In genomic region chr12:96047621-96048211, GRCh38 we compare ENCODE assay signal across 8 cellular contexts. TPM values are rescaled to one million over a fixed set of nuclear protein-coding genes. Genes with fewer than 3 reads are reported as not detected.
DNase-seq lines count a peak whose midpoint lies in the region; ATAC-seq and TF ChIP-seq lines count a peak whose summit lies in the region.

No MANE protein-coding gene starts in this region.

- peak overlapping the region; percentile 60 for H3K4me3 Mint-ChIP-seq in natural killer cell treated with Interleukin-12 subunit alpha and Interleukin-12 subunit beta and Interleukin-15 and Interleukin-18, amount 100 ng/mL, for 72 hours

- peak overlapping the region; percentile 54 for H3K27ac ChIP-seq in DOHH2 (ENCODE audit: low read depth, low read length)
- peak overlapping the region; percentile 96 for H3K27ac ChIP-seq in OCI-LY1 (ENCODE audit: low read depth, low read length, poor library complexity, severe bottlenecking)

- peaks cover 4% of the 10 kb centered on the region for H3K9me3 Mint-ChIP-seq in natural killer cell treated with Interleukin-12 subunit alpha and Interleukin-12 subunit beta and Interleukin-15 and Interleukin-18, amount 100 ng/mL, for 72 hours

- peaks cover 3% of the 10 kb centered on the region; the same call in 1 of the 2 replicates for H3K9me3 ChIP-seq in DOHH2 (ENCODE audit: control insufficient read depth, insufficient read depth, low read length)
- no peaks in the 10 kb centered on the region for H3K9me3 ChIP-seq in OCI-LY1 (ENCODE audit: low read length)

- peak overlapping the region; percentile 61 for H3K9ac ChIP-seq in OCI-LY1 (ENCODE audit: low read length)

- H4K20me1 ChIP-seq in DOHH2 (ENCODE audit: control insufficient read depth, insufficient read depth, low read depth, low read length) = no peaks in the 10 kb centered on the region
- no peaks in the 10 kb centered on the region for H4K20me1 ChIP-seq in OCI-LY1 (ENCODE audit: insufficient read depth, low read length)

- H3K9me2 ChIP-seq in DOHH2 (replicated peaks; ENCODE audit: control insufficient read depth, low read length) (no peaks in the 10 kb centered on the region), OCI-LY1 (ENCODE audit: low read depth, low read length) (no peaks in the 10 kb centered on the region)

- peaks cover 49% of the 10 kb centered on the region for H3K4me1 ChIP-seq in DOHH2 (ENCODE audit: control insufficient read depth, low read length)
- H3K4me1 ChIP-seq in OCI-LY1 (ENCODE audit: insufficient read depth, low read length, severe bottlenecking) = peaks cover 51% of the 10 kb centered on the region

- peaks cover 0 to 4% of the 10 kb centered on the region in 2 donors for H3K27me3 Mint-ChIP-seq in natural killer cell treated with Interleukin-12 subunit alpha and Interleukin-12 subunit beta and Interleukin-15 and Interleukin-18, amount 100 ng/mL, for 72 hours

- H2AFZ ChIP-seq in OCI-LY1 (ENCODE audit: low read length) = peak overlapping the region; percentile 83

- ATAC-seq in GM21360 (IDR thresholded peaks at IDR 0.05; ENCODE audit: unreplicated experiment) = peak; percentile 68
- ATAC-seq in natural killer cell treated with Interleukin-12 subunit alpha and Interleukin-12 subunit beta and Interleukin-15 and Interleukin-18, amount 100 ng/mL, for 72 hours = peak; percentile 64 to 70

- H3F3A ChIP-seq in DOHH2 (ENCODE audit: control insufficient read depth, insufficient read depth) (no peaks in the 10 kb centered on the region; the same call in 1 of the 2 replicates), OCI-LY1 (ENCODE audit: insufficient read depth, low read length) (no peaks in the 10 kb centered on the region)

- H3K4me1 Mint-ChIP-seq in natural killer cell treated with Interleukin-12 subunit alpha and Interleukin-12 subunit beta and Interleukin-15 and Interleukin-18, amount 100 ng/mL, for 72 hours (ENCODE audit: low read depth in 2 of 2) = peaks cover 35 to 38% of the 10 kb centered on the region in 2 donors

- DNase-seq in HS-5 (ENCODE audit: low read depth) (peak; percentile 83), choroid plexus epithelial cell (ENCODE audit: low read depth) (peak; percentile 72), T-helper 9 cell (no peak)
- DNase-seq in natural killer cell treated with Interleukin-12 subunit alpha and Interleukin-12 subunit beta and Interleukin-15 and Interleukin-18, amount 100 ng/mL, for 72 hours (ENCODE audit: low spot score) = no peak
- no peak for DNase-seq in activated effector memory CD4-positive, alpha-beta T cell treated with anti-CD3 and anti-CD28 coated beads, Interleukin-2, amount 50 U/mL, for 16 hours

- peak overlapping the region; percentile 27 to 74 for H3K27ac Mint-ChIP-seq in natural killer cell treated with Interleukin-12 subunit alpha and Interleukin-12 subunit beta and Interleukin-15 and Interleukin-18, amount 100 ng/mL, for 72 hours

- H3K27me3 ChIP-seq in DOHH2 (ENCODE audit: control insufficient read depth, low read length) = no peaks in the 10 kb centered on the region
- H3K27me3 ChIP-seq in OCI-LY1 (ENCODE audit: insufficient read depth, low read length) = no peaks in the 10 kb centered on the region

- H3K79me2 ChIP-seq in DOHH2 (ENCODE audit: control insufficient read depth, low read length) (no peaks in the 10 kb centered on the region), OCI-LY1 (ENCODE audit: insufficient read depth, low read length) (no peaks in the 10 kb centered on the region)

- no peaks in the 10 kb centered on the region for H3K36me3 ChIP-seq in DOHH2 (ENCODE audit: control insufficient read depth, low read length)
- no peaks in the 10 kb centered on the region for H3K36me3 ChIP-seq in OCI-LY1 (ENCODE audit: insufficient read depth, low read length)

- H3K4me3 ChIP-seq in DOHH2 (ENCODE audit: low read length) = peak overlapping the region; percentile 62
- peak overlapping the region; percentile 44 for H3K4me3 ChIP-seq in OCI-LY1 (ENCODE audit: low read depth, low read length, poor library complexity, severe bottlenecking)
- no peak overlapping the region for H3K4me3 ChIP-seq in choroid plexus epithelial cell (ENCODE audit: low read depth, low read length)

- TF ChIP-seq CTCF in DOHH2 (IDR thresholded peaks at IDR 0.05; ENCODE audit: low read depth, low read length, poor library complexity, severe bottlenecking) = no peak
- no peak for TF ChIP-seq CTCF in OCI-LY1 (IDR thresholded peaks at IDR 0.05; ENCODE audit: low read length)
- no peak for TF ChIP-seq CTCF in choroid plexus epithelial cell (conservative IDR thresholded peaks at IDR 0.05; ENCODE audit: low read depth, low read length)

- H3K36me3 Mint-ChIP-seq in natural killer cell treated with Interleukin-12 subunit alpha and Interleukin-12 subunit beta and Interleukin-15 and Interleukin-18, amount 100 ng/mL, for 72 hours = no peaks in the 10 kb centered on the region

- H3K4me2 ChIP-seq in DOHH2 (ENCODE audit: low read length) = peak overlapping the region; percentile 79
- peak overlapping the region; percentile 74 for H3K4me2 ChIP-seq in OCI-LY1 (ENCODE audit: low read length)

RNA-seq across cellular contexts. Expression of gene LTA4H, which starts 12.3 kb away (rescaled TPM):
- 10 to 100 TPM; 43.5 to 47.3 TPM for total RNA-seq in natural killer cell treated with Interleukin-12 subunit alpha and Interleukin-12 subunit beta and Interleukin-15 and Interleukin-18, amount 100 ng/mL, for 72 hours

RNA-seq across cellular contexts. Expression of gene HAL, which starts 51.6 kb away (rescaled TPM):
- 1 to 10 TPM in 1 of 2 donors, under 1 TPM in 1; 0.50 to 1.6 TPM for total RNA-seq in natural killer cell treated with Interleukin-12 subunit alpha and Interleukin-12 subunit beta and Interleukin-15 and Interleukin-18, amount 100 ng/mL, for 72 hours

Comparison
In these comparisons a context has a peak if more than half of its experiments do, and no peak if none do; other contexts are left out.
1. DNase-seq: peak in HS-5 (single experiment) and choroid plexus epithelial cell (single experiment); none in natural killer cell treated with Interleukin-12 subunit alpha and Interleukin-12 subunit beta and Interleukin-15 and Interleukin-18, amount 100 ng/mL, for 72 hours (single experiment), T-helper 9 cell (single experiment) and activated effector memory CD4-positive, alpha-beta T cell treated with anti-CD3 and anti-CD28 coated beads, Interleukin-2, amount 50 U/mL, for 16 hours (single experiment).